In genomic region chr2:213199871-213200270, GRCh38 we compare ENCODE assay signal across 1 cellular context.
TF ChIP-seq lines count a peak whose summit lies in the region.

No MANE protein-coding gene starts in this region.

TF ChIP-seq in HepG2, 621 proteins besides CTCF, POLR2A, EP300 and RAD21 (continued from another document):
- TF ChIP-seq ATF4 (CRISPR knock-in tag; IDR thresholded peaks at IDR 0.05) (peak in 1 of 2 experiments; percentile 44; a peak in 1 of 4 replicates), CEBPB (IDR thresholded peaks at IDR 0.05; ENCODE audit: borderline replicate concordance, low read depth, low read length) (peak; percentile 77)
